1 cellular context compared by ENCODE assay signal in the genomic region with DNA sequence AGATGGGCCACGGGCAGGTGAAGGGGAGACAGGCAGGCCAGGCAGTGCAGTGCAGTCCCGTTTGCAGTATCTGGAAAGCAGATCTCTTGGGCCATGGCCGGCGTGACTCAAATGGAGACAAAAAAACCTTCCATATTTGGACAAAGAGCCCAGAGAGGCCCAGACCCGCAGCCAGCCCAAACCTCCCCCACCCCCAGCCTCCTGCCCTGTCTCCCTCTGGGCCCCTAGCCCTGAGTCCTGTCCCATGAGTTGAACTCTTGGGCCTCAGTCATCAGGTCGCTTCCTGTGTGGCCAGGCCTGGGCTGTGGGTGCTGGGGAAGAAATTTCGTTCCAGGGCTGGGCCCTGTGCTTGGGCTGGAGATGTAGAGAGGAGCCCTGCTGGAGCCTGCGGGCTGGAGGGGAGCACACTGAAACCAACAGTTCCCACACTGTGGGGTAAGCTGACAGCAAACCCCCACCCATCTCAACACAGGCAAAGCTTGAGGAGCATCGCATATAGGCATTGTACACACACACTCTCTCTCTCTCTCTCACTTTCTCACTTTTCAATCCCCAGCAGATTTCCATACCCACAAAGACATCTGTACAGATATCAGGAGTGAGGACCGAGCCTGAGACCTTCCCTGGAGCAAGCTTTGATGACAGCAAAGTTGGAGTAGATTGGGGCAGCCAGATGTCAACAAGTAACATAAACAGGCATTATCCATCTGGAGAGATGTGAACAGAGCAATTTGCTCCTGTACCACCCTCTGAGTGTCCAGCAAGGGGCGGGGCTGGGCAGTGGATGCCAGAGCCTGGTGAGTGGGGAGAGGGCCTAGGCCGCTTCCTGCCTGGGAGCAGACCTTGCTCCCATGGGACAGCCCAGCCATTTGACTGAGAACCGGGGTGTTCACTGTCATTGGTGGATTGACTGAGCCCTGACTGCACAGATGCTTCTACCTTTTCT.
TF ChIP-seq lines count a peak whose summit lies in the region.

No MANE protein-coding gene starts in this region.

TF ChIP-seq in K562, 482 proteins besides CTCF, POLR2A, EP300 and RAD21 (continues in another document):
- TF ChIP-seq SMARCA4 (IDR thresholded peaks at IDR 0.05): no peak
- no peak for TF ChIP-seq NCOR1 (IDR thresholded peaks at IDR 0.05)
- no peak for TF ChIP-seq EWSR1 (IDR thresholded peaks at IDR 0.05; ENCODE audit: borderline replicate concordance, low read depth, partially characterized antibody)
- TF ChIP-seq ZNF764 (CRISPR knock-in tag; IDR thresholded peaks at IDR 0.05; ENCODE audit: low read depth): no peak
- no peak for TF ChIP-seq RHOXF2B (CRISPR knock-in tag; conservative IDR thresholded peaks at IDR 0.05)
- TF ChIP-seq KLF16 (IDR thresholded peaks at IDR 0.05): no peak
- TF ChIP-seq JUND (IDR thresholded peaks at IDR 0.05; ENCODE audit: borderline replicate concordance, low read depth, low read length): no peak
- no peak for TF ChIP-seq JUND (tag; IDR thresholded peaks at IDR 0.05; ENCODE audit: borderline replicate concordance, low read depth, low read length)
- peak; percentile 60 for TF ChIP-seq GATA2 (CRISPR knock-in tag; IDR thresholded peaks at IDR 0.05)
- TF ChIP-seq HOMEZ (CRISPR knock-in tag; IDR thresholded peaks at IDR 0.05): no peak
- TF ChIP-seq DIDO1 (tag; IDR thresholded peaks at IDR 0.05; ENCODE audit: low read depth): no peak
- TF ChIP-seq MTA3 (IDR thresholded peaks at IDR 0.05; ENCODE audit: borderline replicate concordance): no peak
- TF ChIP-seq FOSL1 (tag; conservative IDR thresholded peaks at IDR 0.05): peak; percentile 77
- no peak for TF ChIP-seq ZNF699 (CRISPR knock-in tag; IDR thresholded peaks at IDR 0.05; ENCODE audit: insufficient replicate concordance)
- no peak for TF ChIP-seq ZNF696 (CRISPR knock-in tag; conservative IDR thresholded peaks at IDR 0.05)
- no peak for TF ChIP-seq HIVEP1 (CRISPR knock-in tag; IDR thresholded peaks at IDR 0.05)
- TF ChIP-seq BCOR (IDR thresholded peaks at IDR 0.05): no peak
- no peak for TF ChIP-seq CBX1 (IDR thresholded peaks at IDR 0.05; ENCODE audit: low read depth)
- no peak for TF ChIP-seq SMAD3 (CRISPR knock-in tag; conservative IDR thresholded peaks at IDR 0.05)
- TF ChIP-seq TFE3 (CRISPR knock-in tag; IDR thresholded peaks at IDR 0.05): no peak
- TF ChIP-seq ZSCAN32 (CRISPR knock-in tag; IDR thresholded peaks at IDR 0.05): no peak
- TF ChIP-seq, protein P1, sequence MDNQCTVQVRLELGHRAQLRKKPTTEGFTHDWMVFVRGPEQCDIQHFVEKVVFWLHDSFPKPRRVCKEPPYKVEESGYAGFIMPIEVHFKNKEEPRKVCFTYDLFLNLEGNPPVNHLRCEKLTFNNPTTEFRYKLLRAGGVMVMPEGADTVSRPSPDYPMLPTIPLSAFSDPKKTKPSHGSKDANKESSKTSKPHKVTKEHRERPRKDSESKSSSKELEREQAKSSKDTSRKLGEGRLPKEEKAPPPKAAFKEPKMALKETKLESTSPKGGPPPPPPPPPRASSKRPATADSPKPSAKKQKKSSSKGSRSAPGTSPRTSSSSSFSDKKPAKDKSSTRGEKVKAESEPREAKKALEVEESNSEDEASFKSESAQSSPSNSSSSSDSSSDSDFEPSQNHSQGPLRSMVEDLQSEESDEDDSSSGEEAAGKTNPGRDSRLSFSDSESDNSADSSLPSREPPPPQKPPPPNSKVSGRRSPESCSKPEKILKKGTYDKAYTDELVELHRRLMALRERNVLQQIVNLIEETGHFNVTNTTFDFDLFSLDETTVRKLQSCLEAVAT (IDR thresholded peaks at IDR 0.05): no peak
- TF ChIP-seq RBM15 (IDR thresholded peaks at IDR 0.05; ENCODE audit: insufficient read depth, low read length): no peak
- no peak for TF ChIP-seq BRD9 (IDR thresholded peaks at IDR 0.05; ENCODE audit: low read depth, partially characterized antibody)
- TF ChIP-seq SMARCB1 (IDR thresholded peaks at IDR 0.05; ENCODE audit: insufficient read length, low read depth): no peak
- TF ChIP-seq ZNF668 (CRISPR knock-in tag; IDR thresholded peaks at IDR 0.05): no peak
- TF ChIP-seq ZNF511 (CRISPR knock-in tag; IDR thresholded peaks at IDR 0.05): no peak
- TF ChIP-seq YY1 (IDR thresholded peaks at IDR 0.05; ENCODE audit: borderline replicate concordance in 1 of 3, control insufficient read depth in 1 of 3, extremely low read depth in 1 of 3, insufficient read depth in 3 of 3, insufficient read length in 1 of 3, insufficient replicate concordance in 2 of 3, low read depth in 1 of 3, low read length in 2 of 3): peak in 1 of 3 experiments; percentile 14
- no peak for TF ChIP-seq MIER1 (IDR thresholded peaks at IDR 0.05; ENCODE audit: low read depth)
- TF ChIP-seq UBTF (IDR thresholded peaks at IDR 0.05; ENCODE audit: borderline replicate concordance in 1 of 2, low read depth in 2 of 2, low read length in 2 of 2): peak in 1 of 2 experiments; percentile 25; a peak in 1 of 4 replicates
- TF ChIP-seq ZNF766 (CRISPR knock-in tag; conservative IDR thresholded peaks at IDR 0.05): 0 out of 2 replicates have a peak, but pooled peaks have one; percentile 7
- no peak for TF ChIP-seq ZNF280B (CRISPR knock-in tag; IDR thresholded peaks at IDR 0.05)
- no peak for TF ChIP-seq CTCFL (IDR thresholded peaks at IDR 0.05; ENCODE audit: borderline replicate concordance, insufficient read depth, low read depth, low read length, poor library complexity, severe bottlenecking)
- no peak for TF ChIP-seq ATF1 (CRISPR knock-in tag; IDR thresholded peaks at IDR 0.05)
- no peak for TF ChIP-seq ATF1 (tag; IDR thresholded peaks at IDR 0.05)
- TF ChIP-seq KAT7 (CRISPR knock-in tag; IDR thresholded peaks at IDR 0.05; ENCODE audit: borderline replicate concordance): no peak
- TF ChIP-seq CREB1 (IDR thresholded peaks at IDR 0.05): no peak
- TF ChIP-seq CREB1 (CRISPR knock-in tag; IDR thresholded peaks at IDR 0.05): no peak
- peak in 1 of 2 experiments; percentile 64; a peak in 2 of 4 replicates for TF ChIP-seq SRF (CRISPR knock-in tag; IDR thresholded peaks at IDR 0.05)
- TF ChIP-seq TSC22D4 (tag; IDR thresholded peaks at IDR 0.05): no peak
- no peak for TF ChIP-seq ELF1 (tag; IDR thresholded peaks at IDR 0.05)
- no peak for TF ChIP-seq TEAD4 (IDR thresholded peaks at IDR 0.05; ENCODE audit: low read length)
- TF ChIP-seq TEAD4 (CRISPR knock-in tag; IDR thresholded peaks at IDR 0.05; ENCODE audit: borderline replicate concordance): no peak
- TF ChIP-seq, protein P2, sequence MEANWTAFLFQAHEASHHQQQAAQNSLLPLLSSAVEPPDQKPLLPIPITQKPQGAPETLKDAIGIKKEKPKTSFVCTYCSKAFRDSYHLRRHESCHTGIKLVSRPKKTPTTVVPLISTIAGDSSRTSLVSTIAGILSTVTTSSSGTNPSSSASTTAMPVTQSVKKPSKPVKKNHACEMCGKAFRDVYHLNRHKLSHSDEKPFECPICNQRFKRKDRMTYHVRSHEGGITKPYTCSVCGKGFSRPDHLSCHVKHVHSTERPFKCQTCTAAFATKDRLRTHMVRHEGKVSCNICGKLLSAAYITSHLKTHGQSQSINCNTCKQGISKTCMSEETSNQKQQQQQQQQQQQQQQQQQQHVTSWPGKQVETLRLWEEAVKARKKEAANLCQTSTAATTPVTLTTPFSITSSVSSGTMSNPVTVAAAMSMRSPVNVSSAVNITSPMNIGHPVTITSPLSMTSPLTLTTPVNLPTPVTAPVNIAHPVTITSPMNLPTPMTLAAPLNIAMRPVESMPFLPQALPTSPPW (CRISPR knock-in tag; IDR thresholded peaks at IDR 0.05): peak; percentile 48
- no peak for TF ChIP-seq TCF3 (CRISPR knock-in tag; IDR thresholded peaks at IDR 0.05)
- TF ChIP-seq ZKSCAN3 (CRISPR knock-in tag; IDR thresholded peaks at IDR 0.05): no peak
- TF ChIP-seq ZNF121 (CRISPR knock-in tag; conservative IDR thresholded peaks at IDR 0.05): no peak
- TF ChIP-seq KDM1A (IDR thresholded peaks at IDR 0.05): no peak
- TF ChIP-seq, protein P3, sequence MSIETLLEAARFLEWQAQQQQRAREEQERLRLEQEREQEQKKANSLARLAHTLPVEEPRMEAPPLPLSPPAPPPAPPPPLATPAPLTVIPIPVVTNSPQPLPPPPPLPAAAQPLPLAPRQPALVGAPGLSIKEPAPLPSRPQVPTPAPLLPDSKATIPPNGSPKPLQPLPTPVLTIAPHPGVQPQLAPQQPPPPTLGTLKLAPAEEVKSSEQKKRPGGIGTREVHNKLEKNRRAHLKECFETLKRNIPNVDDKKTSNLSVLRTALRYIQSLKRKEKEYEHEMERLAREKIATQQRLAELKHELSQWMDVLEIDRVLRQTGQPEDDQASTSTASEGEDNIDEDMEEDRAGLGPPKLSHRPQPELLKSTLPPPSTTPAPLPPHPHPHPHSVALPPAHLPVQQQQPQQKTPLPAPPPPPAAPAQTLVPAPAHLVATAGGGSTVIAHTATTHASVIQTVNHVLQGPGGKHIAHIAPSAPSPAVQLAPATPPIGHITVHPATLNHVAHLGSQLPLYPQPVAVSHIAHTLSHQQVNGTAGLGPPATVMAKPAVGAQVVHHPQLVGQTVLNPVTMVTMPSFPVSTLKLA (conservative IDR thresholded peaks at IDR 0.05): no peak
